8 cellular contexts compared by ENCODE assay signal in the genomic region with DNA sequence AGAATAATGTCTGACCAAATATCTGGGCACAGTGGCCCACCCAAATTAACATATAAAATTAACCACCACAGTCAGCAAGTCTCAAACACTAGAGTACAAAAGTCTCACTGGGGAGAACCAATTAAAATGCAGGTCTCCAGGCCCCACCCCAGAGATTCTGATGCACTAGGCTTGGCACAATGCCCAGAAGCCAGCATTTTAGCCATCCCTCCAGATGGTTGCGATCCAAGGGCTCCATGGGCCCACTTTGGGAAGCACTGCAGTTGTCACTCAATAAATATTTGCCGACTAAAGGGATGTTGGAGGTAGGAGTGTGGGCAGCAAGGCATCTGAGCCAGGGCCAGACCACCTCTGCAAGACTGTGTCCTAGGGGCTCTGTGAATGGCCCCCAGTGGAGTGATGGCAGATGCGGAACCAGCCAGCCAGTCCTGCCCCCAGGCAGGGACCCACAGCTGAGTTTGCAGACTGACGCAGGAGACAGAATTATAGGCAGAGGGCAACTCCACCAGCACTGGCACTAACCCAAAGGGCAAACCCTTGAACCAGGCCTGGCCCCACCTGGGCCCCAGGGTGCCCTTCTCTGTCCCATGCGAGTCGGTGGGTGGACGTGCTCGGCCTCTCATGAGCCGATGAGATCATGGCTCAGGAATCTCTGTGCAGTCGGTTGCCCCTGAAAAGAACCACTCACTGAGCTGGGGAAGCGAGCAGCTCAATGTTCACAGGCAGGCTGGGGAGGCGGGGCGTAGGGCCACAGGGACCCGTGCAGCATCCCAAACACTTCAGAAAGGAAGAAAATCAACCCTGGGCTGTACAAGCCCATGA. TPM values are rescaled to one million over a fixed set of nuclear protein-coding genes. Genes with fewer than 3 reads are reported as not detected.
DNase-seq lines count a peak whose midpoint lies in the region; ATAC-seq and TF ChIP-seq lines count a peak whose summit lies in the region.

No MANE protein-coding gene starts in this region.

- CTCF ChIA-PET in CD4-positive, alpha-beta memory T cell (lab: Charles Lee; ENCODE audit: partially characterized antibody) = interaction anchor here (1.3 kb wide), 1 partner anchor 36 kb away, joined by 3 read pairs; no protein-coding TSS in a partner anchor

- H3K23me2 ChIP-seq in H9 (ENCODE audit: insufficient read length, low read depth, low read length, poor library complexity, severe bottlenecking) = no peaks in the 10 kb centered on the region

- H3K9ac ChIP-seq in H9 (ENCODE audit: extremely low read depth, insufficient read length, low read length) = no peak overlapping the region

- no peak overlapping the region for H2AK5ac ChIP-seq in H9 (ENCODE audit: insufficient read length, low read length)

- intact Hi-C loops in CD4-positive, alpha-beta memory T cell (cut with micrococcal nuclease) = no loop called here

- H3K36me3 Mint-ChIP-seq in H9 (ENCODE audit: insufficient read depth in 1 of 3, low read depth in 3 of 3) = no peaks in the 10 kb centered on the region; a peak in 1 of 7 replicates
- no peaks in the 10 kb centered on the region for H3K36me3 Mint-ChIP-seq in CD4-positive, alpha-beta memory T cell

- no peak overlapping the region for H4K91ac ChIP-seq in H9 (ENCODE audit: insufficient read length, low read depth, low read length)

- H3K36me3 ChIP-seq in CD4-positive, alpha-beta memory T cell (ENCODE audit: insufficient read depth, low read length) = no peaks in the 10 kb centered on the region

- no CpG with 5 or more reads among the region's 14 CpGs for WGBS in H9 (ENCODE audit: extremely low coverage, insufficient read length, low lambda C conversion rate)

- H3K9me3 Mint-ChIP-seq in H9 = no peaks in the 10 kb centered on the region
- no peaks in the 10 kb centered on the region for H3K9me3 Mint-ChIP-seq in CD4-positive, alpha-beta memory T cell

- H3K4me1 ChIP-seq in H9 (ENCODE audit: insufficient read depth, low read length) (peaks cover 13% of the 10 kb centered on the region; the same call in 1 of the 2 replicates), foreskin keratinocyte (no peaks in the 10 kb centered on the region)
- peaks cover 13% of the 10 kb centered on the region for H3K4me1 ChIP-seq in CD4-positive, alpha-beta memory T cell (ENCODE audit: insufficient read depth, low read length)

- H4K8ac ChIP-seq in H9 (replicated peaks; ENCODE audit: insufficient read length, low read depth, low read length) = no peak overlapping the region

- H3K4me2 ChIP-seq in H9 (ENCODE audit: insufficient read depth, insufficient read length, low read length) = no peak overlapping the region

- H2AFZ ChIP-seq in H9 (ENCODE audit: low read length) = no peak overlapping the region

- ATAC-seq in foreskin keratinocyte (peak; percentile 22), GM18870 (IDR thresholded peaks at IDR 0.05; ENCODE audit: unreplicated experiment) (no peak), HG03095 (IDR thresholded peaks at IDR 0.05; ENCODE audit: unreplicated experiment) (no peak), HG02678 (IDR thresholded peaks at IDR 0.05; ENCODE audit: unreplicated experiment) (no peak)

- H2BK5ac ChIP-seq in H9 (ENCODE audit: insufficient read length, low read length) = no peak overlapping the region

- no peak overlapping the region; the same call in 1 of the 2 replicates for H3K14ac ChIP-seq in H9 (ENCODE audit: insufficient read depth, low read length)

- TF ChIP-seq CTCF in H9 (conservative IDR thresholded peaks at IDR 0.05) (no peak), foreskin keratinocyte (conservative IDR thresholded peaks at IDR 0.05) (no peak)

- peak overlapping the region in 1 of 3 experiments; percentile 24; a peak in 1 of 7 replicates for H3K27ac Mint-ChIP-seq in H9
- H3K27ac Mint-ChIP-seq in CD4-positive, alpha-beta memory T cell = no peak overlapping the region

- POLR2A ChIA-PET in CD4-positive, alpha-beta memory T cell (lab: Charles Lee; ENCODE audit: partially characterized antibody) = no interaction called here

- H3K4me3 Mint-ChIP-seq in H9 = peak overlapping the region in 1 of 2 experiments; percentile 27; a peak in 1 of 5 replicates
- H3K4me3 Mint-ChIP-seq in CD4-positive, alpha-beta memory T cell = no peak overlapping the region

- H3K4ac ChIP-seq in H9 (ENCODE audit: low read depth, low read length) = no peak overlapping the region

- H3K4me1 Mint-ChIP-seq in H9 = peaks cover 69 to 76% of the 10 kb centered on the region in 2 experiments
- peaks cover 11 to 18% (median 14%) of the 10 kb centered on the region in 4 donors for H3K4me1 Mint-ChIP-seq in CD4-positive, alpha-beta memory T cell

- H2BK120ac ChIP-seq in H9 (ENCODE audit: low read depth, low read length, poor library complexity, severe bottlenecking) = no peak overlapping the region

- no peak overlapping the region for H3K56ac ChIP-seq in H9 (ENCODE audit: insufficient read length, low read depth, low read length)

- H3K27ac ChIP-seq in H9 (ENCODE audit: insufficient read length, low read depth, low read length) = no peak overlapping the region
- H3K27ac ChIP-seq in foreskin keratinocyte = no peak overlapping the region
- H3K27ac ChIP-seq in CD4-positive, alpha-beta memory T cell (ENCODE audit: low read depth, low read length) = no peak overlapping the region

- no peaks in the 10 kb centered on the region; the same call in 1 of the 2 replicates for H3K27me3 ChIP-seq in H9 (ENCODE audit: insufficient read depth, low read length)
- H3K27me3 ChIP-seq in foreskin keratinocyte = peaks cover 50% of the 10 kb centered on the region
- H3K27me3 ChIP-seq in CD4-positive, alpha-beta memory T cell (ENCODE audit: insufficient read depth, low read length) = no peaks in the 10 kb centered on the region

- DNase-seq in H9 (peak; percentile 67), RPMI8226 (peak; percentile 46), foreskin keratinocyte (peak in 1 of 2 donors; percentile 30), retina (peak; percentile 84)
- no peak for DNase-seq in CD4-positive, alpha-beta memory T cell

- H3T11ph ChIP-seq in H9 (ENCODE audit: low read length) = no peak overlapping the region

- no peak overlapping the region for H2BK12ac ChIP-seq in H9 (ENCODE audit: insufficient read length, low read depth, low read length)

- no peak overlapping the region for H2BK20ac ChIP-seq in H9 (ENCODE audit: low read depth, low read length, poor library complexity, severe bottlenecking)

- no peak overlapping the region for H4K5ac ChIP-seq in H9 (ENCODE audit: insufficient read length, low read depth, low read length)

- no peaks in the 10 kb centered on the region for H3K79me2 ChIP-seq in H9 (ENCODE audit: insufficient read depth, low read length)

- H3K23ac ChIP-seq in H9 (ENCODE audit: insufficient read length, low read depth, low read length) = no peak overlapping the region

- no peak overlapping the region for H3K18ac ChIP-seq in H9 (ENCODE audit: insufficient read length, low read depth, low read length)

- peaks cover 27% of the 10 kb centered on the region for H3K27me3 Mint-ChIP-seq in H9 (ENCODE audit: low read depth)
- H3K27me3 Mint-ChIP-seq in CD4-positive, alpha-beta memory T cell = peaks cover 0 to 6% of the 10 kb centered on the region in 2 donors

- no peak overlapping the region for H2BK15ac ChIP-seq in H9 (ENCODE audit: low read depth, low read length)

- no peak overlapping the region for H3K4me3 ChIP-seq in CD4-positive, alpha-beta memory T cell (ENCODE audit: low read length in 2 of 2)

- H4K20me1 ChIP-seq in H9 (ENCODE audit: control insufficient read depth, insufficient read depth, insufficient read length) = peaks cover 2% of the 10 kb centered on the region

- no peaks in the 10 kb centered on the region for H3K79me1 ChIP-seq in H9 (ENCODE audit: insufficient read depth, low read depth, low read length, poor library complexity, severe bottlenecking)

- H3K9me3 ChIP-seq in H9 (ENCODE audit: control insufficient read depth, low read depth, low read length) = no peaks in the 10 kb centered on the region
- H3K9me3 ChIP-seq in CD4-positive, alpha-beta memory T cell (ENCODE audit: control insufficient read depth in 1 of 2, low read length in 2 of 2) = no peaks in the 10 kb centered on the region

RNA-seq across cellular contexts. Expression of a gene that starts 49.7 kb away (rescaled TPM):
- total RNA-seq in H9 (2021) (8.3 and 9.4 TPM in 2 replicates), foreskin keratinocyte (not detected in 2 replicates)
- polyA plus RNA-seq in foreskin keratinocyte = not detected in 2 replicates
- total RNA-seq in CD4-positive, alpha-beta memory T cell = not detected
- not detected for polyA plus RNA-seq in CD4-positive, alpha-beta memory T cell

Comparison
In these comparisons a context has a peak if more than half of its experiments do, and no peak if none do; other contexts are left out.
1. DNase-seq: peak in H9 (single experiment), RPMI8226 (single experiment) and retina (single experiment); none in CD4-positive, alpha-beta memory T cell (0 of 5).